Comparison of ENCODE assay signal across 8 cellular contexts in the genomic region with DNA sequence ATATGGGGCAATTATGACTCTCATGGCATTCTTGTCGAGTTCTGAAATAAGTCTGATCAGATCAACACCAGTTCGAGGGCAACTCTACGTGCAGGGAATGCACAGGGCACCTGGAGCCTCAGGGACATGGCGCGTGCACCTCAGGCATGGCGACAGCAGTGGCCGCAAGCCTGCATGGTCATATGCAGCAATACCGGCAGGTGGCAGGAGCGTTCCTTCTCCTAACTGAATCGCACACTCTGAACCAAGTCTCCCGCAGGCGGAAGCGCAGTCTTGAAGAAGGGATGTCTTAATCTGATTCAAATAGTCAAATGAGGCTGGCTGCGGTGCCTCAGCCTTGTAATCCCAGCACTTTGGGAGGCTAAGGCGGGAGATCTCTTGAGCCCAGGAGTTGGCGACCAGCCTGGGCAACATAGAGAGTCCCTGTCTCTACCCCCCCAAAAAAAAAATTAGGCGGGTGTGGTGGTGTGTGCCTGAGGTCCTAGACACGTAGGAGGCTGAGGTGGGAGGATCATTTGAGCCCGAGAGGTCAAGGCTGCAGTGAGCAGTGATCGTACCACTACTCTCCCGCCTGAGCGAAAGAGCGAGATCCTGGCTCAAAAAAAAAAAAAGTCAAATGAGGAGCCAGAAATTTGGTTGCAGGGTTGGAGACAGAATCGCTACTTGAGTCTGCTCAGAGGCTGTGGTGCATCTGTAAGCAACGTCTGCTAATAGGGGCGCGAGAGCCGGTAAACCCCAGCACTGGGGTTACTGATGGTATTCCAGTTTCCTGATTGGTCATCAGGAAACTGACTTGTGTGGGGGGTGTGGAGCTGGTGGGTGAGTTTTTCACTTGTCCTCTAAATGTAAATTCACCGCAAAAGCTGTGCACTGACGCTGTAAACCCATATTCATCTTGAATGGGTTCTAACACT. TPM values are rescaled to one million over a fixed set of nuclear protein-coding genes. Genes with fewer than 3 reads are reported as not detected.
DNase-seq lines count a peak whose midpoint lies in the region; ATAC-seq, FAIRE-seq and TF ChIP-seq lines count a peak whose summit lies in the region.

No MANE protein-coding gene starts in this region.

- peak overlapping the region in 1 of 2 donors; percentile 0 for H3K27ac Mint-ChIP-seq in activated naive CD4-positive, alpha-beta T cell treated with anti-CD3 and anti-CD28 coated beads, Interleukin-2, amount 50 U/mL, for 72 hours

- H3K27me3 ChIP-seq in MG63 (no peaks in the 10 kb centered on the region), prostate gland (replicated peaks; ENCODE audit: insufficient read depth) (no peaks in the 10 kb centered on the region)

- H3K4me1 ChIP-seq in prostate gland (replicated peaks): peaks cover 8% of the 10 kb centered on the region

- no peaks in the 10 kb centered on the region for H3K36me3 Mint-ChIP-seq in activated naive CD4-positive, alpha-beta T cell treated with anti-CD3 and anti-CD28 coated beads, Interleukin-2, amount 50 U/mL, for 72 hours

- intact Hi-C loops in Right ventricle myocardium superior (cut with DNase I): loop anchor here (5.0 kb wide), 1 partner anchor 152 kb away; no protein-coding TSS in a partner anchor
- intact Hi-C loops in prostate gland (cut with DNase I): loop anchor here (2.0 to 5.0 kb wide), 2 partner anchors 42 to 151 kb away; no protein-coding TSS in a partner anchor

- no peaks in the 10 kb centered on the region for H3K9me3 Mint-ChIP-seq in activated naive CD4-positive, alpha-beta T cell treated with anti-CD3 and anti-CD28 coated beads, Interleukin-2, amount 50 U/mL, for 72 hours

- peak; percentile 98 to 99 for ATAC-seq in activated naive CD4-positive, alpha-beta T cell treated with anti-CD3 and anti-CD28 coated beads, Interleukin-2, amount 50 U/mL, for 72 hours
- peak; percentile 28 for ATAC-seq in Right ventricle myocardium superior (ENCODE audit: poor library complexity)

- 43% methylated on average over 30 of the region's 30 CpGs for WGBS in prostate gland

- peak overlapping the region in 1 of 2 donors; percentile 30 for H3K27ac ChIP-seq in prostate gland

- H3K9me3 ChIP-seq in MG63 (no peaks in the 10 kb centered on the region), prostate gland (no peaks in the 10 kb centered on the region)

- DNase-seq in G401 (ENCODE audit: low spot score) (peak; percentile 92), GOT3 (lab: John Stamatoyannopoulos, UW) (peak; percentile 24), MG63 (peak; percentile 59), SKM-1 (lab: John Stamatoyannopoulos, UW; ENCODE audit: unreplicated experiment) (peak; percentile 77), Right ventricle myocardium superior (peak; percentile 90), prostate gland (ENCODE audit: low spot score) (peak; percentile 90), urothelium cell line (ENCODE audit: low spot score) (peak; percentile 47)
- DNase-seq in activated naive CD4-positive, alpha-beta T cell treated with anti-CD3 and anti-CD28 coated beads, Interleukin-2, amount 50 U/mL, for 72 hours (ENCODE audit: low spot score in 2 of 2): peak; percentile 73 to 83

- TF ChIP-seq CTCF in prostate gland (IDR thresholded peaks at IDR 0.05): peak; percentile 69 to 96 (median 92)

- in situ Hi-C loops in G401 (cut with HindIII; ENCODE audit: low sequenced_read_pairs): no loop called here

- H3K4me3 ChIP-seq in MG63 (no peak overlapping the region), prostate gland (no peak overlapping the region)

- peaks cover 100% of the 10 kb centered on the region for H3K36me3 ChIP-seq in MG63
- H3K36me3 ChIP-seq in prostate gland: no peaks in the 10 kb centered on the region

- no peak for TF ChIP-seq POLR2A in prostate gland (IDR thresholded peaks at IDR 0.05)

- no peak for FAIRE-seq in urothelium cell line (lab: Jason Lieb, UNC)

RNA-seq across cellular contexts. Expression of a gene that starts 28.8 kb away (rescaled TPM):
- 54.6 and 70.4 TPM in 2 replicates for total RNA-seq in G401 (2014; rRNA removed; shearing (Covaris generic))
- total RNA-seq in MG63 (2014; rRNA removed; shearing (Covaris generic); ENCODE audit: low replicate concordance): 166 and 245 TPM in 2 replicates
- 1 to 10 TPM; 2.6 to 3.0 TPM for total RNA-seq in activated naive CD4-positive, alpha-beta T cell treated with anti-CD3 and anti-CD28 coated beads, Interleukin-2, amount 50 U/mL, for 72 hours
- total RNA-seq in Right ventricle myocardium superior (1,567 TPM), prostate gland (100 to 1,000 TPM; 132 to 250 TPM)

RNA-seq across cellular contexts. Expression of a gene that starts 32.7 kb away (rescaled TPM):
- total RNA-seq in G401 (2014; rRNA removed; shearing (Covaris generic)): 8.3 and 46.0 TPM in 2 replicates
- 12.2 and 16.7 TPM in 2 replicates for total RNA-seq in MG63 (2014; rRNA removed; shearing (Covaris generic); ENCODE audit: low replicate concordance)
- 10 to 100 TPM; 24.1 to 25.0 TPM for total RNA-seq in activated naive CD4-positive, alpha-beta T cell treated with anti-CD3 and anti-CD28 coated beads, Interleukin-2, amount 50 U/mL, for 72 hours
- total RNA-seq in Right ventricle myocardium superior: 18.7 TPM
- total RNA-seq in prostate gland: 10 to 100 TPM; 13.1 to 26.2 TPM

RNA-seq across cellular contexts. Expression of a gene that starts 40.5 kb away (rescaled TPM):
- total RNA-seq in G401 (2014; rRNA removed; shearing (Covaris generic)): 16.7 and 30.4 TPM in 2 replicates
- total RNA-seq in MG63 (2014; rRNA removed; shearing (Covaris generic); ENCODE audit: low replicate concordance): 15.7 and 17.2 TPM in 2 replicates
- 10 to 100 TPM; 15.9 to 22.6 TPM for total RNA-seq in activated naive CD4-positive, alpha-beta T cell treated with anti-CD3 and anti-CD28 coated beads, Interleukin-2, amount 50 U/mL, for 72 hours
- total RNA-seq in Right ventricle myocardium superior (8.6 TPM), prostate gland (10 to 100 TPM; 29.9 to 30.0 TPM)

Comparison
In these comparisons a context has a peak if more than half of its experiments do, and no peak if none do; other contexts are left out.
1. DNase-seq: peak in every context shown above with its lines; median percentile 92 in G401; 90 in Right ventricle myocardium superior; 90 in prostate gland; 78 in activated naive CD4-positive, alpha-beta T cell treated with anti-CD3 and anti-CD28 coated beads, Interleukin-2, amount 50 U/mL, for 72 hours; 77 in SKM-1; 59 in MG63; 47 in urothelium cell line; 24 in GOT3.
2. RNA of a gene that starts 28.8 kb away (total RNA-seq): 1,567 TPM in Right ventricle myocardium superior (single experiment), 132 to 250 TPM in prostate gland, 166 to 245 TPM in MG63 and 54.6 to 70.4 TPM in G401; 2.6 to 3.0 TPM in activated naive CD4-positive, alpha-beta T cell treated with anti-CD3 and anti-CD28 coated beads, Interleukin-2, amount 50 U/mL, for 72 hours; every median in the first group is over 10 times any median in the second.